Comparison of ENCODE assay signal across 17 cellular contexts in the genomic region with DNA sequence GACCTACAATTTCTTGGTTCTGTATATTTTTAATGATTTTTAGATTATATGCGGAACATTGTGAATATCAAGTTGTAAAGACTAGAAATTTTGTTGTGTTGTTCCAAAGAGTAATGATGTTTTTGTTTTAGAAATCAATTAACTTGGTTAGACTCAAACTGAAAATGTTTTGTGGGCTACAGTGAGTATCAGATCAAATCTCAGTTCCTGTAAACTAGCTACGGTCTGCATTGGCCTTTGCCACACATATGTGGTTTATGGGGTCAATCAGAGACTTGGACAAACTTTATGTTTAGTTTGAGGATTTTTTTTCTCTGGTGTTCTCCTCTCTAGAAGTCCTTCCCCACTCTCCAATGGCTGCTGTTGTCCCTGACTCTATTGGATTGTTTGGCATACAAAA.
DNase-seq lines count a peak whose midpoint lies in the region; ATAC-seq, FAIRE-seq and TF ChIP-seq lines count a peak whose summit lies in the region.
"Had no signal": no experiment of that assay in that cellular context is flagged by ENCODE, and none has a peak within 500 bp of the region (broad histone marks: within the 10 kb centered on the region; RNA-seq: fewer than 3 reads in every experiment).

No MANE protein-coding gene starts in this region.

- H3K27me3 ChIP-seq in suprapubic skin (no peaks in the 10 kb centered on the region), dorsolateral prefrontal cortex (peaks cover 0 to under 1% (median 0%) of the 10 kb centered on the region in 45 donors)
- H3K27me3 ChIP-seq: gastrocnemius medialis, SJSA1 had no signal

- WGBS in suprapubic skin = 72% methylated on average over 2 of the region's 2 CpGs

- ATAC-seq in GM19351 (IDR thresholded peaks at IDR 0.05; ENCODE audit: unreplicated experiment) (peak; percentile 99), HG02588 (IDR thresholded peaks at IDR 0.05; ENCODE audit: unreplicated experiment) (peak; percentile 92), HG03139 (IDR thresholded peaks at IDR 0.05; ENCODE audit: unreplicated experiment) (peak; percentile 98)
- ATAC-seq: gastrocnemius medialis, right cardiac atrium had no signal

- H3K4me3 ChIP-seq in suprapubic skin = no peak overlapping the region
- H3K4me3 ChIP-seq in dorsolateral prefrontal cortex = no peak overlapping the region
- H3K4me3 ChIP-seq: gastrocnemius medialis, SJSA1, thoracic aorta had no signal

- no peak for TF ChIP-seq EP300 in suprapubic skin (IDR thresholded peaks at IDR 0.05)

- TF ChIP-seq CTCF in suprapubic skin (IDR thresholded peaks at IDR 0.05) = no peak
- TF ChIP-seq CTCF in dorsolateral prefrontal cortex (IDR thresholded peaks at IDR 0.05 in 54 of 56, conservative IDR thresholded peaks at IDR 0.05 in 2 of 56; ENCODE audit: low read depth in 1 of 56, partially characterized antibody in 56 of 56) = no peak

- H3K9me3 ChIP-seq in suprapubic skin = no peaks in the 10 kb centered on the region
- H3K9me3 ChIP-seq: gastrocnemius medialis, SJSA1, thoracic aorta had no signal

- no peaks in the 10 kb centered on the region for H3K4me1 ChIP-seq in suprapubic skin
- H3K4me1 ChIP-seq: gastrocnemius medialis, SJSA1 had no signal

- no peaks in the 10 kb centered on the region for H3K36me3 ChIP-seq in suprapubic skin
- H3K36me3 ChIP-seq: gastrocnemius medialis, SJSA1, thoracic aorta had no signal

- TF ChIP-seq POLR2A in GM12891 (IDR thresholded peaks at IDR 0.05; ENCODE audit: low read depth, low read length) = no peak
- TF ChIP-seq POLR2A in suprapubic skin (IDR thresholded peaks at IDR 0.05) = no peak

- H3K27ac ChIP-seq in suprapubic skin (no peak overlapping the region), dorsolateral prefrontal cortex (no peak overlapping the region)
- H3K27ac ChIP-seq: gastrocnemius medialis, SJSA1, thoracic aorta had no signal

- DNase-seq in GM12891 (ENCODE audit: insufficient read length, low spot score) (peak; percentile 1), suprapubic skin (ENCODE audit: low spot score in 2 of 2) (no peak), HPDE6-E6E7 (ENCODE audit: extremely low spot score) (no peak), dorsolateral prefrontal cortex (no peak), NCI-H2081 treated with DMSO at 0.1 percent for 48 hours (lab: John Stamatoyannopoulos, UW) (no peak)
- DNase-seq: activated B cell treated with CpG ODN at 0.5 μM for 24 hours; activated T-cell treated with anti-CD3 and anti-CD28 coated beads, Interleukin-2, amount 50 U/mL, for 1 hour; amygdala; effector CD4-positive, alpha-beta T cell; gastrocnemius medialis; kidney; right cardiac atrium had no signal

- peak; percentile 20 for FAIRE-seq in GM12891 (lab: Jason Lieb, UNC)

- intact Hi-C loops in dorsolateral prefrontal cortex (cut with DNase I) = no loop called here

TF ChIP-seq in GM12891, 5 proteins besides CTCF, POLR2A, EP300 and RAD21:
- TF ChIP-seq TAF1 (IDR thresholded peaks at IDR 0.05; ENCODE audit: low read depth, low read length) = no peak
- TF ChIP-seq SPI1 (IDR thresholded peaks at IDR 0.05; ENCODE audit: low read depth, low read length) = peak; percentile 92
